Comparison of ENCODE assay signal across 5 cellular contexts in genomic region chr10:26093229-26093628, GRCh38.
"Had no signal": no experiment of that assay in that cellular context is flagged by ENCODE, and none has a peak within 500 bp of the region (broad histone marks: within the 10 kb centered on the region; RNA-seq: fewer than 3 reads in every experiment).

No MANE protein-coding gene starts in this region.

- ATAC-seq: GM23338, K562 had no signal

- H3K4me1 Mint-ChIP-seq: GM23338, H9 had no signal

- H3K9me3 Mint-ChIP-seq: GM23338 had no signal

- H3K4me3 Mint-ChIP-seq: GM23338, H9 had no signal

- DNase-seq: H9, HCEC 1CT, IMR-90 had no signal

- H3K27ac Mint-ChIP-seq: GM23338, H9 had no signal
